Comparison of ENCODE assay signal across 1 cellular context in genomic region chr22:48563118-48563965, GRCh38.
TF ChIP-seq lines count a peak whose summit lies in the region.

No MANE protein-coding gene starts in this region.

TF ChIP-seq in H1, 55 proteins besides CTCF, POLR2A, EP300 and RAD21:
- no peak for TF ChIP-seq KDM5A (IDR thresholded peaks at IDR 0.05; ENCODE audit: low read length)
- no peak for TF ChIP-seq CHD2 (IDR thresholded peaks at IDR 0.05; ENCODE audit: low read length)
- no peak for TF ChIP-seq SUZ12 (IDR thresholded peaks at IDR 0.05; ENCODE audit: low read length)
- no peak for TF ChIP-seq CTBP2 (IDR thresholded peaks at IDR 0.05; ENCODE audit: borderline replicate concordance, insufficient read depth, insufficient read length, low read length)
- no peak for TF ChIP-seq SP2 (IDR thresholded peaks at IDR 0.05; ENCODE audit: low read length)
TF ChIP-seq in H1: peak in this region for 0.
